Comparison of ENCODE assay signal across 9 cellular contexts in the genomic region with DNA sequence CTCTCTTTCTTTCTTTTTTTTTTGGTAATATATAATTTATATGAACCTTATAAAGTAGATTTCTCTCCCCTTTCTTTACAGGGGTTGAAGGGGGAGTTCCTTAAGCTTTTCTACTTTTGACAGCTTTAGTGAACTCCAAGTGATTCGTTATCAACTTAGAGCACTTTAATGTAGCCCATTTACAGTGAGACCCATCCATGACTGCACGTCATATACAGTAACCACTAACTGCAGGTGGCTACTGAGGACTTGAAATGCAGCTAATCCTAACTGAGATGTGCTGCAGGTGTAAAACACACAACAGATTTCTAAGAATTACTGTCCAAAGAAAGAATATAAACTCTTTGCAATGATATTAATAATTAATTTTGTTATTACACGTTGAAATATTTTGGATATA.
DNase-seq lines count a peak whose midpoint lies in the region; ATAC-seq and TF ChIP-seq lines count a peak whose summit lies in the region.
"Had no signal": no experiment of that assay in that cellular context is flagged by ENCODE, and none has a peak within 500 bp of the region (broad histone marks: within the 10 kb centered on the region; RNA-seq: fewer than 3 reads in every experiment).

No MANE protein-coding gene starts in this region.

- peak; percentile 33 for DNase-seq in NCI-H2227 (lab: John Stamatoyannopoulos, UW; ENCODE audit: unreplicated experiment)
- no peak for DNase-seq in NCI-H2227 treated with DMSO at 0.1 percent for 48 hours (lab: John Stamatoyannopoulos, UW)
- peak; percentile 17 for DNase-seq in NCI-H774 (lab: John Stamatoyannopoulos, UW)
- no peak for DNase-seq in foreskin fibroblast
- DNase-seq in stimulated activated effector memory CD8-positive, alpha-beta T cell treated with anti-CD3 and anti-CD28 coated beads, Interleukin-12 subunit alpha, Interleukin-12 subunit beta, amount 100 ng/mL, for 72 hours (ENCODE audit: low spot score in 2 of 2): no peak
- DNase-seq in D341Med (ENCODE audit: low spot score): no peak
- DNase-seq in GM03348 (ENCODE audit: low spot score): no peak
- no peak for DNase-seq in stimulated activated CD4-positive, alpha-beta T cell treated with anti-CD3 and anti-CD28 coated beads, Interleukin-2, amount 100 ng/mL, for 48 hours
- DNase-seq: activated effector memory CD4-positive, alpha-beta T cell treated with Interleukin-2 at 50 U/mL for 16 hours had no signal

- no peak for ATAC-seq in stimulated activated effector memory CD8-positive, alpha-beta T cell treated with anti-CD3 and anti-CD28 coated beads, Interleukin-12 subunit alpha, Interleukin-12 subunit beta, amount 100 ng/mL, for 72 hours

- no peaks in the 10 kb centered on the region for H3K36me3 Mint-ChIP-seq in stimulated activated effector memory CD8-positive, alpha-beta T cell treated with anti-CD3 and anti-CD28 coated beads, Interleukin-12 subunit alpha, Interleukin-12 subunit beta, amount 100 ng/mL, for 72 hours

- TF ChIP-seq CTCF in foreskin fibroblast (IDR thresholded peaks at IDR 0.05; ENCODE audit: low read depth, low read length): no peak

- H3K4me1 Mint-ChIP-seq in stimulated activated effector memory CD8-positive, alpha-beta T cell treated with anti-CD3 and anti-CD28 coated beads, Interleukin-12 subunit alpha, Interleukin-12 subunit beta, amount 100 ng/mL, for 72 hours: no peaks in the 10 kb centered on the region

- peak overlapping the region; percentile 35 for H3K4me3 Mint-ChIP-seq in stimulated activated effector memory CD8-positive, alpha-beta T cell treated with anti-CD3 and anti-CD28 coated beads, Interleukin-12 subunit alpha, Interleukin-12 subunit beta, amount 100 ng/mL, for 72 hours

- peak overlapping the region; percentile 56 to 75 for H3K4me3 ChIP-seq in foreskin fibroblast (ENCODE audit: low read depth in 1 of 2, low read length in 2 of 2)

- no peak overlapping the region for H3K27ac Mint-ChIP-seq in stimulated activated effector memory CD8-positive, alpha-beta T cell treated with anti-CD3 and anti-CD28 coated beads, Interleukin-12 subunit alpha, Interleukin-12 subunit beta, amount 100 ng/mL, for 72 hours

- H3K9me3 Mint-ChIP-seq in stimulated activated effector memory CD8-positive, alpha-beta T cell treated with anti-CD3 and anti-CD28 coated beads, Interleukin-12 subunit alpha, Interleukin-12 subunit beta, amount 100 ng/mL, for 72 hours: peaks cover 2% of the 10 kb centered on the region

Comparison
In these comparisons a context has a peak if more than half of its experiments do, and no peak if none do; other contexts are left out.
1. DNase-seq: peak in NCI-H2227 (single experiment) and NCI-H774 (single experiment); none in NCI-H2227 treated with DMSO at 0.1 percent for 48 hours (single experiment), foreskin fibroblast (0 of 2), stimulated activated effector memory CD8-positive, alpha-beta T cell treated with anti-CD3 and anti-CD28 coated beads, Interleukin-12 subunit alpha, Interleukin-12 subunit beta, amount 100 ng/mL, for 72 hours (0 of 2), D341Med (single experiment), GM03348 (single experiment) and stimulated activated CD4-positive, alpha-beta T cell treated with anti-CD3 and anti-CD28 coated beads, Interleukin-2, amount 100 ng/mL, for 48 hours (0 of 2).